In genomic region chr19:17938092-17938845, GRCh38 we compare ENCODE assay signal across 8 cellular contexts. TPM values are rescaled to one million over a fixed set of nuclear protein-coding genes. Genes with fewer than 3 reads are reported as not detected.
DNase-seq lines count a peak whose midpoint lies in the region; ATAC-seq, FAIRE-seq and TF ChIP-seq lines count a peak whose summit lies in the region.

No MANE protein-coding gene starts in this region.

- no peak overlapping the region for H3K4me3 ChIP-seq in HepG2 (replicated peaks in 1 of 3; ENCODE audit: insufficient read depth in 1 of 3, low read depth in 2 of 3, low read length in 3 of 3)

- ATAC-seq in GM21825 (IDR thresholded peaks at IDR 0.05; ENCODE audit: unreplicated experiment) (peak; percentile 62), HepG2 (peak; percentile 88), HG02981 (IDR thresholded peaks at IDR 0.05; ENCODE audit: unreplicated experiment) (no peak)
- ATAC-seq in activated CD4-positive, alpha-beta T cell treated with anti-CD3 and anti-CD28 coated beads for 36 hours = peak; percentile 98

- TF ChIP-seq RAD21 in HepG2 (CRISPR knock-in tag; IDR thresholded peaks at IDR 0.05) = peak; percentile 94

- H3K36me3 ChIP-seq in HepG2 (replicated peaks in 1 of 2; ENCODE audit: control insufficient read depth in 1 of 2, insufficient read depth in 2 of 2, low read length in 2 of 2) = peaks cover 2 to 3% of the 10 kb centered on the region in 2 experiments; a peak in 2 of 5 replicates

- H4K20me1 ChIP-seq in HepG2 (ENCODE audit: insufficient read depth, low read length) = no peaks in the 10 kb centered on the region

- no peak for TF ChIP-seq POLR2A in HepG2 (IDR thresholded peaks at IDR 0.05; ENCODE audit: insufficient read depth in 1 of 2, low read depth in 2 of 2, low read length in 2 of 2)

- WGBS in HepG2 (ENCODE audit: low lambda C conversion rate) = 67% methylated on average over 6 of the region's 7 CpGs

- peaks cover 22% of the 10 kb centered on the region for H3K4me1 ChIP-seq in HepG2 (ENCODE audit: insufficient read depth, low read length)

- H3K27me3 ChIP-seq in HepG2 (ENCODE audit: control insufficient read depth in 1 of 2, insufficient read depth in 2 of 2, low read length in 2 of 2) = no peaks in the 10 kb centered on the region; a peak in 1 of 5 replicates

- peak; percentile 72 for DNase-seq in CD14-positive monocyte (ENCODE audit: low spot score)
- peak; percentile 35 for DNase-seq in NCI-H2227 treated with DMSO at 0.1 percent for 48 hours (lab: John Stamatoyannopoulos, UW)
- DNase-seq in activated CD4-positive, alpha-beta T cell treated with anti-CD3 and anti-CD28 coated beads for 36 hours = peak; percentile 92
- peak; percentile 81 for DNase-seq in cerebellum (ENCODE audit: low spot score)
- DNase-seq in HepG2 (ENCODE audit: low spot score) = peak; percentile 46
- DNase-seq in stimulated activated CD4-positive, alpha-beta T cell treated with anti-CD3 and anti-CD28 coated beads, TNF-alpha, amount 100 ng/mL, for 1 hour (ENCODE audit: low read depth in 3 of 3, low spot score in 1 of 3) = peak; percentile 61 to 77 (median 72)

- H2AFZ ChIP-seq in HepG2 (ENCODE audit: low read length) = no peak overlapping the region

- no TSS peak for BruUV-seq in HepG2 (replicated peaks; lab: Mats Ljungman, UMichigan)

- H3K4me3 Mint-ChIP-seq in CD14-positive monocyte = no peak overlapping the region
- H3K4me3 Mint-ChIP-seq in activated CD4-positive, alpha-beta T cell treated with anti-CD3 and anti-CD28 coated beads for 36 hours = no peak overlapping the region

- H3K27ac Mint-ChIP-seq in CD14-positive monocyte = peak overlapping the region in 1 of 7 donors; percentile 41
- no peak overlapping the region for H3K27ac Mint-ChIP-seq in activated CD4-positive, alpha-beta T cell treated with anti-CD3 and anti-CD28 coated beads for 36 hours

- H3K9me3 Mint-ChIP-seq in CD14-positive monocyte = peaks cover 0 to 2% (median 0%) of the 10 kb centered on the region in 7 donors
- H3K9me3 Mint-ChIP-seq in activated CD4-positive, alpha-beta T cell treated with anti-CD3 and anti-CD28 coated beads for 36 hours (ENCODE audit: low read depth) = no peaks in the 10 kb centered on the region

- TF ChIP-seq CTCF in CD14-positive monocyte (IDR thresholded peaks at IDR 0.05) (peak; percentile 94), HepG2 (CRISPR knock-in tag; IDR thresholded peaks at IDR 0.05) (peak; percentile 96)

- no peak overlapping the region for H3K4me2 ChIP-seq in HepG2 (ENCODE audit: low read depth, low read length)

- peaks cover 3% of the 10 kb centered on the region for H3K79me2 ChIP-seq in HepG2 (ENCODE audit: insufficient read depth, low read length)

- no peaks in the 10 kb centered on the region for H3K9me3 ChIP-seq in HepG2 (ENCODE audit: low read length)

- H3K27me3 Mint-ChIP-seq in CD14-positive monocyte (ENCODE audit: low read depth in 3 of 3) = peaks cover 0 to 3% (median 0%) of the 10 kb centered on the region in 3 donors
- H3K27me3 Mint-ChIP-seq in activated CD4-positive, alpha-beta T cell treated with anti-CD3 and anti-CD28 coated beads for 36 hours = no peaks in the 10 kb centered on the region

- POLR2A ChIA-PET in activated CD4-positive, alpha-beta T cell treated with anti-CD3 and anti-CD28 coated beads for 36 hours (lab: Charles Lee) = interaction anchor here (1.0 to 1.2 kb wide), 2 partner anchors 58 to 79 kb away, joined by 3 to 12 read pairs; partner anchors contain the start of gene RPL18A
- POLR2A ChIA-PET in HepG2 (lab: Yijun Ruan, JAX) = interaction anchor here (1.0 kb wide), 1 partner anchor 60 kb away, joined by 3 read pairs; no protein-coding TSS in a partner anchor

- TF ChIP-seq EP300 in HepG2 (IDR thresholded peaks at IDR 0.05; ENCODE audit: low read depth in 2 of 2, low read length in 2 of 2) = no peak
- no peak for TF ChIP-seq EP300 in HepG2 (CRISPR knock-in tag; IDR thresholded peaks at IDR 0.05; ENCODE audit: borderline replicate concordance)

- peaks cover 25 to 62% of the 10 kb centered on the region in 2 donors for H3K36me3 Mint-ChIP-seq in CD14-positive monocyte
- H3K36me3 Mint-ChIP-seq in activated CD4-positive, alpha-beta T cell treated with anti-CD3 and anti-CD28 coated beads for 36 hours (ENCODE audit: low read depth) = peaks cover 23% of the 10 kb centered on the region

- in situ Hi-C loops in HepG2 (cut with HindIII; ENCODE audit: extremely low pct_ligation_motif_present, low pct_unique_long_range_greater_than_20kb) = loop anchor here (25.0 kb wide), 1 partner anchor 124 kb away; no protein-coding TSS in a partner anchor

- intact Hi-C loops in CD14-positive monocyte (cut with micrococcal nuclease) = loop anchor here (1.0 to 5.0 kb wide), 4 partner anchors 58 to 121 kb away; no protein-coding TSS in a partner anchor
- intact Hi-C loops in activated CD4-positive, alpha-beta T cell treated with anti-CD3 and anti-CD28 coated beads for 36 hours (cut with DNase I, micrococcal nuclease) = loop anchor here (1.0 to 2.0 kb wide), 3 partner anchors 58 to 121 kb away; no protein-coding TSS in a partner anchor
- intact Hi-C loops in HepG2 (cut with micrococcal nuclease; ENCODE audit: unreplicated experiment) = loop anchor here (1.0 kb wide), 1 partner anchor 59 kb away; no protein-coding TSS in a partner anchor

- CTCF ChIA-PET in activated CD4-positive, alpha-beta T cell treated with anti-CD3 and anti-CD28 coated beads for 36 hours (lab: Charles Lee) = interaction anchor here (0.5 to 5.0 kb wide), 30 partner anchors 8 to 558 kb away, joined by 3 to 102 read pairs (median 4); partner anchors contain the start of genes ARRDC2, MPV17L2 and RPL18A
- CTCF ChIA-PET in HepG2 (lab: Yijun Ruan, JAX; ENCODE audit: low intra/inter-chr PET ratio, low total read pairs) = interaction anchor here (1.1 to 5.2 kb wide), 3 partner anchors 58 to 121 kb away, joined by 4 to 91 read pairs (median 5); no protein-coding TSS in a partner anchor

- FAIRE-seq in HepG2 (lab: Jason Lieb, UNC) = peak; percentile 74

- H3K9ac ChIP-seq in HepG2 (ENCODE audit: insufficient read depth, low read depth, low read length) = no peak overlapping the region

- H3K4me1 Mint-ChIP-seq in CD14-positive monocyte = peaks cover 8% of the 10 kb centered on the region
- peaks cover 6% of the 10 kb centered on the region for H3K4me1 Mint-ChIP-seq in activated CD4-positive, alpha-beta T cell treated with anti-CD3 and anti-CD28 coated beads for 36 hours

- no peak overlapping the region for H3K27ac ChIP-seq in HepG2 (ENCODE audit: extremely low read length, insufficient read depth, low read length)

RNA-seq across cellular contexts. Expression of gene CCDC124, which starts 5.5 kb away (rescaled TPM):
- polyA plus RNA-seq in CD14-positive monocyte = 10 to 100 TPM; 29.7 TPM
- total RNA-seq in activated CD4-positive, alpha-beta T cell treated with anti-CD3 and anti-CD28 coated beads for 36 hours = 100 to 1,000 TPM in 1 of 2 experiments, 10 to 100 TPM in 1; 99.3 to 131 TPM
- 12.2 TPM for total RNA-seq in cerebellum
- 14.9 and 16.3 TPM in 2 replicates for total RNA-seq in HepG2 (2016; rRNA removed; fragmentation: Illumina TruSeq; extraction: Trizol)
- total RNA-seq in HepG2 (2016; cell fraction: cytosol; rRNA removed; fragmentation: Illumina TruSeq; extraction: Trizol; ENCODE audit: low read depth) = 6.7 and 9.1 TPM in 2 replicates
- 14.7 and 17.6 TPM in 2 replicates for total RNA-seq in HepG2 (2016; cell fraction: insoluble cytoplasmic fraction; rRNA removed; fragmentation: Illumina TruSeq; extraction: Trizol)
- total RNA-seq in HepG2 (2016; cell fraction: membrane; rRNA removed; fragmentation: Illumina TruSeq; extraction: Trizol) = 9.9 and 10.4 TPM in 2 replicates
- 6.7 and 7.8 TPM in 2 replicates for total RNA-seq in HepG2 (2016; cell fraction: nucleus; rRNA removed; fragmentation: Illumina TruSeq; extraction: Trizol)
- 20.3 and 24.8 TPM in 2 replicates for polyA plus RNA-seq in HepG2 (2011; rRNA removed)
- polyA plus RNA-seq in HepG2 (2011; cell fraction: cytosol; rRNA removed) = 24.8 and 40.2 TPM in 2 replicates
- 31.4 and 34.6 TPM in 2 replicates for polyA plus RNA-seq in HepG2 (2011; cell fraction: nucleus; rRNA removed)
- polyA plus RNA-seq in HepG2 (2012) = 21.1 and 25.1 TPM in 2 replicates
- polyA plus RNA-seq in HepG2 (2016; cell fraction: cytosol; fragmentation: Illumina TruSeq; extraction: Trizol; ENCODE audit: low read depth) = 36.5 and 41.3 TPM in 2 replicates
- 54.0 and 60.8 TPM in 2 replicates for polyA plus RNA-seq in HepG2 (2016; cell fraction: insoluble cytoplasmic fraction; fragmentation: Illumina TruSeq; extraction: Trizol; ENCODE audit: low read depth)
- 31.7 and 32.3 TPM in 2 replicates for polyA plus RNA-seq in HepG2 (2016; cell fraction: membrane; fragmentation: Illumina TruSeq; extraction: Trizol; ENCODE audit: low read depth)
- 52.6 and 53.1 TPM in 2 replicates for polyA plus RNA-seq in HepG2 (2016; cell fraction: nucleus; fragmentation: Illumina TruSeq; extraction: Trizol; ENCODE audit: insufficient read depth, low read depth)
- 6.4 and 9.9 TPM in 2 replicates for polyA minus RNA-seq in HepG2 (2011; rRNA and poly(A)+ RNA removed; ENCODE audit: low replicate concordance)
- 5.2 and 6.7 TPM in 2 replicates for polyA minus RNA-seq in HepG2 (2011; cell fraction: cytosol; rRNA and poly(A)+ RNA removed)
- polyA minus RNA-seq in HepG2 (2011; cell fraction: nucleus; rRNA and poly(A)+ RNA removed) = 3.7 and 8.7 TPM in 2 replicates

RNA-seq across cellular contexts. Expression of gene KCNN1, which starts 28.6 kb away (rescaled TPM):
- not detected for polyA plus RNA-seq in CD14-positive monocyte
- total RNA-seq in activated CD4-positive, alpha-beta T cell treated with anti-CD3 and anti-CD28 coated beads for 36 hours = under 1 TPM in 1 of 2 experiments, not detected in 1; 0.05 TPM
- 10.9 TPM for total RNA-seq in cerebellum
- total RNA-seq in HepG2 (2016; rRNA removed; fragmentation: Illumina TruSeq; extraction: Trizol) = 0.04 TPM in 1 of 2 replicates, not detected in the other
- not detected in 2 replicates for total RNA-seq in HepG2 (2016; cell fraction: cytosol; rRNA removed; fragmentation: Illumina TruSeq; extraction: Trizol; ENCODE audit: low read depth)
- total RNA-seq in HepG2 (2016; cell fraction: insoluble cytoplasmic fraction; rRNA removed; fragmentation: Illumina TruSeq; extraction: Trizol) = 0.09 TPM in 1 of 2 replicates, not detected in the other
- total RNA-seq in HepG2 (2016; cell fraction: membrane; rRNA removed; fragmentation: Illumina TruSeq; extraction: Trizol) = not detected in 2 replicates
- not detected in 2 replicates for total RNA-seq in HepG2 (2016; cell fraction: nucleus; rRNA removed; fragmentation: Illumina TruSeq; extraction: Trizol)
- polyA plus RNA-seq in HepG2 (2011; rRNA removed) = not detected in 2 replicates
- polyA plus RNA-seq in HepG2 (2011; cell fraction: cytosol; rRNA removed) = 0.05 TPM in 1 of 2 replicates, not detected in the other
- polyA plus RNA-seq in HepG2 (2011; cell fraction: nucleus; rRNA removed) = 0.14 TPM in 1 of 2 replicates, not detected in the other
- not detected in 2 replicates for polyA plus RNA-seq in HepG2 (2012)
- not detected in 2 replicates for polyA plus RNA-seq in HepG2 (2016; cell fraction: cytosol; fragmentation: Illumina TruSeq; extraction: Trizol; ENCODE audit: low read depth)
- polyA plus RNA-seq in HepG2 (2016; cell fraction: insoluble cytoplasmic fraction; fragmentation: Illumina TruSeq; extraction: Trizol; ENCODE audit: low read depth) = not detected in 2 replicates
- not detected in 2 replicates for polyA plus RNA-seq in HepG2 (2016; cell fraction: membrane; fragmentation: Illumina TruSeq; extraction: Trizol; ENCODE audit: low read depth)
- polyA plus RNA-seq in HepG2 (2016; cell fraction: nucleus; fragmentation: Illumina TruSeq; extraction: Trizol; ENCODE audit: insufficient read depth, low read depth) = not detected in 2 replicates
- 0.30 TPM in 1 of 2 replicates, not detected in the other for polyA minus RNA-seq in HepG2 (2011; rRNA and poly(A)+ RNA removed; ENCODE audit: low replicate concordance)
- polyA minus RNA-seq in HepG2 (2011; cell fraction: cytosol; rRNA and poly(A)+ RNA removed) = not detected in 2 replicates
- not detected in 2 replicates for polyA minus RNA-seq in HepG2 (2011; cell fraction: nucleus; rRNA and poly(A)+ RNA removed)

Comparison
In these comparisons a context has a peak if more than half of its experiments do, and no peak if none do; other contexts are left out.
1. DNase-seq: peak in every context shown above with its lines; median percentile 92 in activated CD4-positive, alpha-beta T cell treated with anti-CD3 and anti-CD28 coated beads for 36 hours; 81 in cerebellum; 72 in CD14-positive monocyte; 72 in stimulated activated CD4-positive, alpha-beta T cell treated with anti-CD3 and anti-CD28 coated beads, TNF-alpha, amount 100 ng/mL, for 1 hour; 46 in HepG2; 35 in NCI-H2227 treated with DMSO at 0.1 percent for 48 hours.
2. RNA of gene KCNN1, which starts 28.6 kb away (total RNA-seq): 10.9 TPM in cerebellum (single experiment); 0.05 TPM in activated CD4-positive, alpha-beta T cell treated with anti-CD3 and anti-CD28 coated beads for 36 hours and 0.04 to 0.09 TPM in HepG2; every median in the first group is over 10 times any median in the second.